In the genomic region with DNA sequence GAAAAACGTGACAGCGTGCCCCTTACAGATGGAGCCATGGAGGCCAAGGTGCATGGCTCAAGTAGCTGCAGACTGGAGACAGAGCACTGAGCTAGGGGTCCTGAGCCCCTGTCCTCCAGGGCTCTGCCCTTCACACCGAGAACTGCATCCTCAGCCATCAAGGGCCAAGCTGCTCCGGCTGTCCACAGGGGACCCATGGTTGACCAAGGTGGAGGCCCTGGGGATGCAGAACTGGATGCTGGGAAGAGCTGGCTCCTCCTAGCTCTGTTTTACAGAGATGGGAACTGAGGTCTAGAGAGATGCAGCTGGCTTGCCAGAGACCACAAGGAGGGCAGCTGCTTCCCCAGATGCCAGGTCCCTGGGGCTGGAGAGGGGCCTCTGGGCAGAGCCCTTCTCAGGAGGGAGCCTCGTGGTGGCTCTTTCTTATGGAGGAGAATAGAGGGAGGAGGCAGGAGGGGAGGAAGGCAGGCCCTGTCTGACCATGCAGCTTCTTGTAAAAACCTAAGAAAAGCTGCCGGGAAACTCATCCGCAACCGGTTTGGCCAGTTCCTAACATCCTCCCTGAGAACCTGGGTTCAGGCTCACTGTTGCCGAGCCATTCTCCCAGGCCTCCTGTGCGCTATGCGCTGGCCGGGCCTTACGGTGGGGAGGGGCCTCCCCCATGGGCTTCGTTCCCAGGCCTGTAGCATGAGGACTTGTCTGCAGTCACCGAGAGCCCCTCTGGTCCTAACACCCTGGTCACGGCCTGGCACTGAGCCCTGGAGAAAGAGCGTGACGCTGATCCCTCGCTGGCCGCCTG, we compare ENCODE assay signal across 14 cellular contexts.
DNase-seq lines count a peak whose midpoint lies in the region; ATAC-seq, FAIRE-seq and TF ChIP-seq lines count a peak whose summit lies in the region.
"Had no signal": no experiment of that assay in that cellular context is flagged by ENCODE, and none has a peak within 500 bp of the region (broad histone marks: within the 10 kb centered on the region; RNA-seq: fewer than 3 reads in every experiment).

No MANE protein-coding gene starts in this region.

- CTCF ChIA-PET in RWPE1 (lab: Yijun Ruan, JAX) = no interaction called here

- H3K27ac ChIP-seq in RWPE1 = no peak overlapping the region
- no peak overlapping the region for H3K27ac ChIP-seq in iPS DF 6.9 (ENCODE audit: low read length)
- H3K27ac ChIP-seq in small intestine (ENCODE audit: low read depth in 1 of 2, low read length in 1 of 2) = no peak overlapping the region
- H3K27ac ChIP-seq: brain microvascular endothelial cell, heart right ventricle, right lobe of liver had no signal

- TF ChIP-seq CTCF in RWPE1 (conservative IDR thresholded peaks at IDR 0.05; ENCODE audit: low read depth) = no peak
- TF ChIP-seq CTCF in progenitor cell of endocrine pancreas (IDR thresholded peaks at IDR 0.05; ENCODE audit: unreplicated experiment) = no peak

- H3K4me3 Mint-ChIP-seq in progenitor cell of endocrine pancreas (ENCODE audit: low read depth) = no peak overlapping the region
- H3K4me3 Mint-ChIP-seq in immature natural killer cell = no peak overlapping the region
- H3K4me3 Mint-ChIP-seq in effector memory CD8-positive, alpha-beta T cell = no peak overlapping the region

- H3K27ac Mint-ChIP-seq in progenitor cell of endocrine pancreas (peak overlapping the region; percentile 74), immature natural killer cell (no peak overlapping the region)
- H3K27ac Mint-ChIP-seq in effector memory CD8-positive, alpha-beta T cell = no peak overlapping the region

- no peak for FAIRE-seq in small intestine (lab: Jason Lieb, UNC)
- FAIRE-seq: endometrium had no signal

- H3K4me3 ChIP-seq in H7 (ENCODE audit: insufficient read depth, low read depth, low read length) (no peak overlapping the region), iPS DF 6.9 (ENCODE audit: low read length) (no peak overlapping the region), small intestine (ENCODE audit: low read depth in 1 of 2, low read length in 2 of 2) (no peak overlapping the region)
- H3K4me3 ChIP-seq: heart right ventricle, right lobe of liver had no signal

- H3K4me1 ChIP-seq in iPS DF 6.9 (ENCODE audit: control insufficient read depth, insufficient read depth, low read length) (peaks cover 5% of the 10 kb centered on the region; the same call in 1 of the 2 replicates), small intestine (ENCODE audit: control insufficient read depth in 2 of 2, insufficient read depth in 1 of 2, low read depth in 1 of 2, low read length in 1 of 2) (no peaks in the 10 kb centered on the region)
- H3K4me1 ChIP-seq: heart right ventricle, right lobe of liver had no signal

- POLR2A ChIA-PET in RWPE1 (lab: Yijun Ruan, JAX; ENCODE audit: low non-redundant PET) = interaction anchor here (0.6 kb wide), 1 partner anchor 33 kb away, joined by 3 read pairs; no protein-coding TSS in a partner anchor

- no peaks in the 10 kb centered on the region for H3K36me3 ChIP-seq in H7 (replicated peaks; ENCODE audit: control insufficient read depth, insufficient read depth, low read length)
- no peaks in the 10 kb centered on the region for H3K36me3 ChIP-seq in iPS DF 6.9 (ENCODE audit: control insufficient read depth, insufficient read depth, low read length)
- no peaks in the 10 kb centered on the region for H3K36me3 ChIP-seq in small intestine (ENCODE audit: control insufficient read depth in 2 of 2, insufficient read depth in 2 of 2, low read length in 2 of 2)
- H3K36me3 ChIP-seq: brain microvascular endothelial cell, heart right ventricle, right lobe of liver had no signal

- H3K36me3 Mint-ChIP-seq in progenitor cell of endocrine pancreas (ENCODE audit: insufficient read depth) (no peaks in the 10 kb centered on the region), immature natural killer cell (no peaks in the 10 kb centered on the region)
- no peaks in the 10 kb centered on the region for H3K36me3 Mint-ChIP-seq in effector memory CD8-positive, alpha-beta T cell (ENCODE audit: insufficient read depth)

- H3K27me3 ChIP-seq in H7 (ENCODE audit: control insufficient read depth, insufficient read depth, low read length) = no peaks in the 10 kb centered on the region
- H3K27me3 ChIP-seq in iPS DF 6.9 (ENCODE audit: control insufficient read depth, insufficient read depth, low read length) = no peaks in the 10 kb centered on the region
- H3K27me3 ChIP-seq in small intestine (ENCODE audit: control insufficient read depth in 2 of 2, insufficient read depth in 2 of 2, low read length in 2 of 2) = peaks cover 0 to 9% of the 10 kb centered on the region in 2 donors
- H3K27me3 ChIP-seq: brain microvascular endothelial cell, right lobe of liver had no signal

- no CpG with 5 or more reads among the region's 20 CpGs for WGBS in iPS DF 6.9 (ENCODE audit: insufficient coverage, insufficient read length)
- WGBS in small intestine, 3 donors = 43 to 55% (median 52%) methylated on average over 20 of the region's 20 CpGs

- H3K27me3 Mint-ChIP-seq in progenitor cell of endocrine pancreas (peaks cover 8% of the 10 kb centered on the region), immature natural killer cell (ENCODE audit: low read depth in 3 of 3) (peaks cover 2 to 4% (median 4%) of the 10 kb centered on the region in 3 donors)
- peaks cover 6 to 57% of the 10 kb centered on the region in 2 donors for H3K27me3 Mint-ChIP-seq in effector memory CD8-positive, alpha-beta T cell

- DNase-seq in H7 = peak; percentile 89
- peak; percentile 50 for DNase-seq in RWPE1 (ENCODE audit: low spot score)
- DNase-seq in iPS DF 6.9 (ENCODE audit: low read depth, low spot score) = peak; percentile 41
- no peak for DNase-seq in progenitor cell of endocrine pancreas (ENCODE audit: low spot score, unreplicated experiment)
- DNase-seq in immature natural killer cell = no peak
- DNase-seq in effector memory CD8-positive, alpha-beta T cell = no peak
- DNase-seq in small intestine = no peak
- DNase-seq: activated CD4-positive, alpha-beta T cell treated with anti-CD3 and anti-CD28 coated beads, Interleukin-2, amount 50 U/mL, for 1 hour; brain microvascular endothelial cell; T-helper 1 cell had no signal

- H3K9me3 Mint-ChIP-seq in progenitor cell of endocrine pancreas (ENCODE audit: low read depth) = no peaks in the 10 kb centered on the region
- no peaks in the 10 kb centered on the region for H3K9me3 Mint-ChIP-seq in immature natural killer cell
- H3K9me3 Mint-ChIP-seq in effector memory CD8-positive, alpha-beta T cell = no peaks in the 10 kb centered on the region

- H3K4me1 Mint-ChIP-seq in progenitor cell of endocrine pancreas (ENCODE audit: low read depth) = peaks cover 7% of the 10 kb centered on the region
- no peaks in the 10 kb centered on the region for H3K4me1 Mint-ChIP-seq in immature natural killer cell
- H3K4me1 Mint-ChIP-seq in effector memory CD8-positive, alpha-beta T cell (ENCODE audit: low read depth in 2 of 2) = no peaks in the 10 kb centered on the region

- H3K9me3 ChIP-seq in iPS DF 6.9 (ENCODE audit: control insufficient read depth, insufficient read depth, low read length) (no peaks in the 10 kb centered on the region), small intestine (ENCODE audit: control insufficient read depth, low read depth) (no peaks in the 10 kb centered on the region)
- H3K9me3 ChIP-seq: heart right ventricle, right lobe of liver had no signal

- ATAC-seq in GM19324 (IDR thresholded peaks at IDR 0.05; ENCODE audit: low FRiP score, unreplicated experiment) = no peak
- ATAC-seq in effector memory CD8-positive, alpha-beta T cell (replicated peaks) = no peak
- ATAC-seq: heart right ventricle, right lobe of liver had no signal

Comparison
In these comparisons a context has a peak if more than half of its experiments do, and no peak if none do; other contexts are left out.
1. DNase-seq: peak in H7 (single experiment), RWPE1 (single experiment) and iPS DF 6.9 (single experiment); none in progenitor cell of endocrine pancreas (single experiment), immature natural killer cell (0 of 3), effector memory CD8-positive, alpha-beta T cell (0 of 3) and small intestine (single experiment).